26 cellular contexts compared by ENCODE assay signal in the genomic region with DNA sequence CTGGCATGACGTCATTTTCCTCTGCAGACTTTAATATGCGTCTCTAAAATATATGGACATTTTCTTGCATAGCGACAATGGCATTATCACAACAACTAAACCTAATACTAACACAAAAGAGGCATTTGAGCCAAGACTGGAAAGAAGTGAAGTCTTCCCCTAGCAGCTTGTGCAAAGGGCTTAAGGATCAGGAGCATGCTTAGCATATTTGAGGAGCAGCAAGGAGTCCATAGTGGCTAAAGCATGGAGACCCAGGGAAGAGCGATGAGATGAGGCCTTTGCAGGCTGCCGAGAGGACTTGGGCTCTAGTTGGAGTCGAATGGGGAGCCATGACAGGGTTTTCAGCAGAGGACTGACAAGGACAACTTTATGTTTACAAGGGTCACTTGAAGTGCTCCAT.
DNase-seq lines count a peak whose midpoint lies in the region; ATAC-seq, FAIRE-seq and TF ChIP-seq lines count a peak whose summit lies in the region.
"Had no signal": no experiment of that assay in that cellular context is flagged by ENCODE, and none has a peak within 500 bp of the region (broad histone marks: within the 10 kb centered on the region; RNA-seq: fewer than 3 reads in every experiment).

No MANE protein-coding gene starts in this region.

- no peak overlapping the region for H3K4me2 ChIP-seq in H1 (ENCODE audit: insufficient read depth in 1 of 2, low read depth in 2 of 2, low read length in 2 of 2)

- no peak overlapping the region for H2BK15ac ChIP-seq in H1 (ENCODE audit: low read length)

- in situ Hi-C loops in HAP-1 (cut with MboI; ENCODE audit: low sequenced_read_pairs) = no loop called here

- no peak for FAIRE-seq in H1 (lab: Jason Lieb, UNC)
- FAIRE-seq: A204.1, GM12892, GM19239, H54, HepG2 had no signal

- peaks cover 2% of the 10 kb centered on the region; the same call in 1 of the 2 replicates for H3K79me1 ChIP-seq in H1 (ENCODE audit: low read depth, low read length)

- H3K14ac ChIP-seq in H1 (ENCODE audit: insufficient read length) = no peak overlapping the region

- H4K20me1 ChIP-seq in H1 (replicated peaks in 1 of 2; ENCODE audit: control insufficient read depth in 1 of 2, insufficient read depth in 2 of 2, low read length in 2 of 2) = peaks cover 0 to 4% of the 10 kb centered on the region in 2 experiments

- H3K9ac ChIP-seq in H1 (replicated peaks in 1 of 4; ENCODE audit: extremely low read depth in 1 of 4, low read depth in 3 of 4, low read length in 3 of 4) = no peak overlapping the region
- H3K9ac ChIP-seq: BLaER1 treated with 17β-estradiol and CSF1 and Interleukin-3, amounts not matched to agents 10 nM and 100 nM had no signal

- no peak overlapping the region for H3K56ac ChIP-seq in H1 (replicated peaks; ENCODE audit: insufficient read length, low read depth, low read length)

- intact Hi-C loops in CD4-positive, alpha-beta memory T cell (cut with micrococcal nuclease) = no loop called here

- H3K4me1 ChIP-seq in HAP-1 (peaks cover 30% of the 10 kb centered on the region), H1 (replicated peaks in 1 of 4; ENCODE audit: control insufficient read depth in 3 of 4, insufficient read depth in 4 of 4, low read length in 3 of 4) (peaks cover 0 to 7% (median 0%) of the 10 kb centered on the region in 4 experiments; a peak in 1 of 7 replicates)
- no peaks in the 10 kb centered on the region for H3K4me1 ChIP-seq in CD4-positive, alpha-beta memory T cell (ENCODE audit: insufficient read depth, low read length)

- H3K27ac Mint-ChIP-seq in activated naive CD4-positive, alpha-beta T cell treated with anti-CD3 and anti-CD28 coated beads, Interleukin-2, amount 50 U/mL, for 72 hours = peak overlapping the region; percentile 7 to 32
- H3K27ac Mint-ChIP-seq in CD4-positive, alpha-beta memory T cell = peak overlapping the region in 1 of 7 donors; percentile 28

- no peak for ATAC-seq in activated naive CD4-positive, alpha-beta T cell treated with anti-CD3 and anti-CD28 coated beads, Interleukin-2, amount 50 U/mL, for 72 hours
- no peak for ATAC-seq in esophagus mucosa
- ATAC-seq: HepG2, Panc1, SK-N-SH treated with all-trans-retinoic acid at 6 μM for 48 hours had no signal

- H3K27me3 Mint-ChIP-seq in CD4-positive, alpha-beta memory T cell = no peaks in the 10 kb centered on the region
- H3K27me3 Mint-ChIP-seq: CD8-positive, alpha-beta memory T cell had no signal

- H3K4me3 ChIP-seq in HAP-1 (no peak overlapping the region), H1 (ENCODE audit: extremely low read depth in 1 of 4, insufficient read depth in 2 of 4, low read depth in 3 of 4, low read length in 4 of 4) (no peak overlapping the region)
- H3K4me3 ChIP-seq in CD4-positive, alpha-beta memory T cell (ENCODE audit: low read length in 2 of 2) = no peak overlapping the region
- H3K4me3 ChIP-seq: BLaER1 treated with 17β-estradiol and CSF1 and Interleukin-3, amounts not matched to agents 10 nM and 100 nM had no signal

- H3K36me3 ChIP-seq in HAP-1 (replicated peaks) = no peaks in the 10 kb centered on the region; the same call in 1 of the 2 replicates
- no peaks in the 10 kb centered on the region; a peak in 1 of 8 replicates for H3K36me3 ChIP-seq in H1 (ENCODE audit: control insufficient read depth in 2 of 4, insufficient read depth in 4 of 4, low read length in 3 of 4)
- no peaks in the 10 kb centered on the region for H3K36me3 ChIP-seq in CD4-positive, alpha-beta memory T cell (ENCODE audit: insufficient read depth, low read length)

- no peak for TF ChIP-seq POLR2A in H1 (IDR thresholded peaks at IDR 0.05; ENCODE audit: control extremely low read depth in 1 of 2, low read depth in 2 of 2, low read length in 2 of 2)

- POLR2A ChIA-PET in H1 (lab: Charles Lee; ENCODE audit: partially characterized antibody) = interaction anchor here (1.0 kb wide), 1 partner anchor 151 kb away, joined by 4 read pairs; no protein-coding TSS in a partner anchor
- POLR2A ChIA-PET in CD4-positive, alpha-beta memory T cell (lab: Charles Lee; ENCODE audit: partially characterized antibody) = no interaction called here

- H3K9me3 Mint-ChIP-seq in activated naive CD4-positive, alpha-beta T cell treated with anti-CD3 and anti-CD28 coated beads, Interleukin-2, amount 50 U/mL, for 72 hours = no peaks in the 10 kb centered on the region
- no peaks in the 10 kb centered on the region for H3K9me3 Mint-ChIP-seq in CD4-positive, alpha-beta memory T cell
- H3K9me3 Mint-ChIP-seq: CD8-positive, alpha-beta memory T cell had no signal

- H3K18ac ChIP-seq in H1 (ENCODE audit: extremely low read depth, low read length) = no peak overlapping the region

- H3K36me3 Mint-ChIP-seq in activated naive CD4-positive, alpha-beta T cell treated with anti-CD3 and anti-CD28 coated beads, Interleukin-2, amount 50 U/mL, for 72 hours = no peaks in the 10 kb centered on the region
- H3K36me3 Mint-ChIP-seq in CD4-positive, alpha-beta memory T cell = peaks cover 5 to 9% of the 10 kb centered on the region in 2 donors

- no peak overlapping the region for H2AFZ ChIP-seq in H1 (ENCODE audit: low read length)

- H3K23ac ChIP-seq in H1 (ENCODE audit: insufficient read length) = no peak overlapping the region

- H4K8ac ChIP-seq in H1 (ENCODE audit: extremely low read depth, insufficient read depth, low read length) = no peak overlapping the region

- H2BK12ac ChIP-seq in H1 (ENCODE audit: low read depth, low read length) = no peak overlapping the region

- TF ChIP-seq CTCF in H1 (IDR thresholded peaks at IDR 0.05; ENCODE audit: control extremely low read depth in 1 of 3, insufficient read depth in 1 of 3, low read depth in 1 of 3, low read length in 3 of 3) = no peak

- DNase-seq in activated naive CD4-positive, alpha-beta T cell treated with anti-CD3 and anti-CD28 coated beads, Interleukin-2, amount 50 U/mL, for 72 hours (ENCODE audit: low spot score in 2 of 2) = no peak
- DNase-seq in activated naive CD4-positive, alpha-beta T cell (lab: John Stamatoyannopoulos, UW) = no peak
- DNase-seq in HAP-1 (ENCODE audit: low spot score in 2 of 2) = peak; percentile 53 to 72
- no peak for DNase-seq in H1 (ENCODE audit: low read depth in 1 of 2, low spot score in 2 of 2)
- DNase-seq in CD4-positive, alpha-beta memory T cell = no peak
- DNase-seq in NCI-H187 (lab: John Stamatoyannopoulos, UW) = no peak
- DNase-seq: CD8-positive, alpha-beta memory T cell; DMS153; DND-41; Kasumi-1; NCI-H1105; NCI-H146; NCI-H2029; NCI-H446; NCI-H524 treated with DMSO at 0.1 percent for 48 hours; NCI-H774; SHP77 treated with DMSO at 0.1 percent for 48 hours had no signal

- H3K4ac ChIP-seq in H1 (replicated peaks; ENCODE audit: insufficient read length, low read depth, low read length) = no peak overlapping the region

- H2BK120ac ChIP-seq in H1 (replicated peaks; ENCODE audit: low read depth, low read length) = no peak overlapping the region

- TF ChIP-seq EP300 in H1 (IDR thresholded peaks at IDR 0.05; ENCODE audit: borderline replicate concordance in 1 of 2, low read depth in 2 of 2, low read length in 2 of 2) = no peak

- H2BK5ac ChIP-seq in H1 (ENCODE audit: low read depth, low read length) = no peak overlapping the region

- H3K23me2 ChIP-seq in H1 (ENCODE audit: low read depth, low read length) = no peaks in the 10 kb centered on the region

- TF ChIP-seq RAD21 in H1 (IDR thresholded peaks at IDR 0.05 in 1 of 2, conservative IDR thresholded peaks at IDR 0.05 in 1 of 2; ENCODE audit: low read depth in 2 of 2, low read length in 2 of 2) = no peak

- peaks cover 0 to 16% of the 10 kb centered on the region in 2 experiments; a peak in 2 of 4 replicates for H3K79me2 ChIP-seq in H1 (ENCODE audit: control insufficient read depth in 1 of 2, insufficient read depth in 2 of 2, low read length in 2 of 2)

- H2AK5ac ChIP-seq in H1 (ENCODE audit: low read depth, low read length) = no peak overlapping the region

- CTCF ChIA-PET in H1 (lab: Charles Lee; ENCODE audit: partially characterized antibody) = interaction anchor here (0.9 to 4.0 kb wide), 7 partner anchors 10 to 531 kb away, joined by 3 to 29 read pairs (median 6); no protein-coding TSS in a partner anchor
- CTCF ChIA-PET in CD4-positive, alpha-beta memory T cell (lab: Charles Lee; ENCODE audit: partially characterized antibody) = interaction anchor here (0.9 to 2.3 kb wide), 2 partner anchors 10 to 368 kb away, joined by 3 to 11 read pairs; no protein-coding TSS in a partner anchor

- no peaks in the 10 kb centered on the region for H3K27me3 ChIP-seq in HAP-1 (ENCODE audit: low read depth)
- H3K27me3 ChIP-seq in H1 (replicated peaks in 1 of 4; ENCODE audit: control insufficient read depth in 3 of 4, extremely low read depth in 1 of 4, insufficient read depth in 3 of 4, low read length in 3 of 4) = no peaks in the 10 kb centered on the region
- H3K27me3 ChIP-seq in CD4-positive, alpha-beta memory T cell (ENCODE audit: insufficient read depth, low read length) = no peaks in the 10 kb centered on the region
- H3K27me3 ChIP-seq: BLaER1 treated with 17β-estradiol and CSF1 and Interleukin-3, amounts not matched to agents 10 nM and 100 nM had no signal

- H3K27ac ChIP-seq in H1 (ENCODE audit: low read depth, low read length) = no peak overlapping the region
- no peak overlapping the region for H3K27ac ChIP-seq in CD4-positive, alpha-beta memory T cell (ENCODE audit: low read depth, low read length)
- H3K27ac ChIP-seq: BLaER1 treated with 17β-estradiol and CSF1 and Interleukin-3, amounts not matched to agents 10 nM and 100 nM had no signal

- H3K4me1 Mint-ChIP-seq in CD4-positive, alpha-beta memory T cell = peaks cover 8 to 32% (median 16%) of the 10 kb centered on the region in 4 donors

- H3K9me3 ChIP-seq in HAP-1 (no peaks in the 10 kb centered on the region), H1 (ENCODE audit: insufficient read depth in 2 of 2, low read depth in 1 of 2, low read length in 1 of 2) (no peaks in the 10 kb centered on the region)
- H3K9me3 ChIP-seq in CD4-positive, alpha-beta memory T cell (ENCODE audit: control insufficient read depth in 1 of 2, low read length in 2 of 2) = no peaks in the 10 kb centered on the region
- H3K9me3 ChIP-seq: BLaER1 treated with 17β-estradiol and CSF1 and Interleukin-3, amounts not matched to agents 10 nM and 100 nM had no signal

- WGBS in H1 (ENCODE audit: extremely low coverage in 1 of 2, insufficient coverage in 1 of 2, insufficient read length in 1 of 2, insufficient replicate concordance in 2 of 2, low coverage in 1 of 2, low lambda C conversion rate in 2 of 2, missing lambda C conversion rate in 1 of 2), 2 experiments = 82% methylated on average over 6 of the region's 6 CpGs; no CpG with 5 or more reads in 1 of the 2 experiments

- no peak overlapping the region for H2BK20ac ChIP-seq in H1 (ENCODE audit: low read length)

- H4K91ac ChIP-seq in H1 (replicated peaks; ENCODE audit: insufficient read length, low read length) = no peak overlapping the region

- H3K4me3 Mint-ChIP-seq in CD4-positive, alpha-beta memory T cell = no peak overlapping the region

- H4K5ac ChIP-seq in H1 (ENCODE audit: insufficient read length, low read depth, low read length) = no peak overlapping the region

TF ChIP-seq in H1, 55 proteins besides CTCF, POLR2A, EP300 and RAD21:
- TF ChIP-seq SP1 (IDR thresholded peaks at IDR 0.05; ENCODE audit: low read depth, low read length) (no peak), SIRT6 (IDR thresholded peaks at IDR 0.05; ENCODE audit: low read length) (no peak), JUND (IDR thresholded peaks at IDR 0.05; ENCODE audit: low read length) (0 out of 2 replicates have a peak, but pooled peaks have one; percentile 29)

Comparison
In these comparisons a context has a peak if more than half of its experiments do, and no peak if none do; other contexts are left out.
1. DNase-seq: peak in HAP-1 (2 of 2); none in activated naive CD4-positive, alpha-beta T cell treated with anti-CD3 and anti-CD28 coated beads, Interleukin-2, amount 50 U/mL, for 72 hours (0 of 2), activated naive CD4-positive, alpha-beta T cell (0 of 4), H1 (0 of 2), CD4-positive, alpha-beta memory T cell (0 of 5) and NCI-H187 (0 of 2).